ENCODE assay signal across 25 cellular contexts in the genomic region with DNA sequence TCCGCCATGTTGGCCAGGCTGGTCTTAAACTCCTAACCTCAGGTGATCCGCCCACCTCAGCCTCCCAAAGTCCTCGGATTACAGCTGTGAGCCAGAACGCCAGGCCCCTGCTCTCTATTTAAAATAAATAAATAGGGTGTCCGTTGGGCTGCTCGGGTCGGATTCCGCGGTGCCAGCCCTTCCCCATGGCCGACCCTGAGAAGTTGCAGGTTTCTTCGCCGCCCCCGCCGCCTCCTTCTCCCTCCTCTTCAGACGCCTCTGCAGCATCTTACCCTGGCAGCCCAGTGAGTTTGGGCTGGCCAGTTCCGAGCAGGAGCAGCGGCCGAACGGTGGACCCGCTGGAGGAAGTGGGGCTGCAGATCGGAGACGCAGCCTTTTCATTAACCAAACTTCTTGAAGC. TPM values are rescaled to one million over a fixed set of nuclear protein-coding genes. Genes with fewer than 3 reads are reported as not detected.
"Had no signal": no experiment of that assay in that cellular context is flagged by ENCODE, and none has a peak within 500 bp of the region (broad histone marks: within the 10 kb centered on the region; RNA-seq: fewer than 3 reads in every experiment).

No MANE protein-coding gene starts in this region.

- H3K9me3 ChIP-seq: adrenal gland, MG63, SJSA1 had no signal

- H3K27ac Mint-ChIP-seq: activated CD4-positive, alpha-beta memory T cell treated with anti-CD3 and anti-CD28 coated beads, Interleukin-2, amount 10 ng/mL, durations not matched to agents 7 days and 5 days; activated CD4-positive, alpha-beta T cell treated with anti-CD3 and anti-CD28 coated beads, Interleukin-2, amount 10 ng/mL, durations not matched to agents 7 days and 5 days; activated naive CD8-positive, alpha-beta T cell treated with anti-CD3 and anti-CD28 coated beads, Interleukin-2, amount 10 ng/mL, durations not matched to agents 7 days and 5 days; T-helper 1 cell treated with Interleukin-12 subunit alpha and Interleukin-12 subunit beta and Interleukin-4 antibody, amounts not matched to agents 30 μg/mL and 1 μg/mL, for 36 hours; WTC11 had no signal

- H3K9me3 Mint-ChIP-seq: activated CD4-positive, alpha-beta memory T cell treated with anti-CD3 and anti-CD28 coated beads, Interleukin-2, amount 10 ng/mL, durations not matched to agents 7 days and 5 days; activated CD4-positive, alpha-beta T cell treated with anti-CD3 and anti-CD28 coated beads, Interleukin-2, amount 10 ng/mL, durations not matched to agents 7 days and 5 days; activated naive CD8-positive, alpha-beta T cell treated with anti-CD3 and anti-CD28 coated beads, Interleukin-2, amount 10 ng/mL, durations not matched to agents 7 days and 5 days; T-helper 1 cell treated with Interleukin-12 subunit alpha and Interleukin-12 subunit beta and Interleukin-4 antibody, amounts not matched to agents 30 μg/mL and 1 μg/mL, for 36 hours; WTC11 had no signal

- H3K27ac ChIP-seq: adrenal gland, SJSA1 had no signal

- ATAC-seq: PC-3, SK-N-SH treated with all-trans-retinoic acid at 6 μM for 48 hours, WTC11 had no signal

- H3K4me3 ChIP-seq: adrenal gland, MG63, SJSA1 had no signal

- H3K27me3 ChIP-seq: adrenal gland, MG63, SJSA1 had no signal

- DNase-seq: activated CD4-positive, alpha-beta memory T cell treated with anti-CD3 and anti-CD28 coated beads, Interleukin-2, amount 10 ng/mL, durations not matched to agents 7 days and 5 days; activated CD4-positive, alpha-beta T cell treated with anti-CD3 and anti-CD28 coated beads, Interleukin-2, amount 10 ng/mL, durations not matched to agents 7 days and 5 days; activated naive CD4-positive, alpha-beta T cell treated with anti-CD3 and anti-CD28 coated beads, Interleukin-2, amount 50 U/mL, for 16 hours; activated naive CD8-positive, alpha-beta T cell treated with anti-CD3 and anti-CD28 coated beads, Interleukin-2, amount 10 ng/mL, durations not matched to agents 7 days and 5 days; activated T-cell treated with anti-CD3 and anti-CD28 coated beads for 4 hours; activated T-cell treated with anti-CD3 and anti-CD28 coated beads, Interleukin-2, amount 50 U/mL, for 48 hours; adrenal gland; anterior cingulate cortex; cerebellar nuclear complex; MG63; NCI-H1092 treated with DMSO at 0.1 percent for 48 hours; NCI-H1436 treated with DMSO at 0.1 percent for 48 hours; NCI-H187; NCI-H2081; NCI-H510A treated with DMSO at 0.1 percent for 48 hours; NCI-H69; NK-92 treated with Interleukin-12 subunit alpha and Interleukin-12 subunit beta, amount 100 ng/mL, for 24 hours; PC-3; SHP77 had no signal

- H3K4me3 Mint-ChIP-seq: activated CD4-positive, alpha-beta memory T cell treated with anti-CD3 and anti-CD28 coated beads, Interleukin-2, amount 10 ng/mL, durations not matched to agents 7 days and 5 days; activated CD4-positive, alpha-beta T cell treated with anti-CD3 and anti-CD28 coated beads, Interleukin-2, amount 10 ng/mL, durations not matched to agents 7 days and 5 days; activated naive CD8-positive, alpha-beta T cell treated with anti-CD3 and anti-CD28 coated beads, Interleukin-2, amount 10 ng/mL, durations not matched to agents 7 days and 5 days; T-helper 1 cell treated with Interleukin-12 subunit alpha and Interleukin-12 subunit beta and Interleukin-4 antibody, amounts not matched to agents 30 μg/mL and 1 μg/mL, for 36 hours; WTC11 had no signal

- H3K27me3 Mint-ChIP-seq: activated CD4-positive, alpha-beta memory T cell treated with anti-CD3 and anti-CD28 coated beads, Interleukin-2, amount 10 ng/mL, durations not matched to agents 7 days and 5 days; activated CD4-positive, alpha-beta T cell treated with anti-CD3 and anti-CD28 coated beads, Interleukin-2, amount 10 ng/mL, durations not matched to agents 7 days and 5 days; activated naive CD8-positive, alpha-beta T cell treated with anti-CD3 and anti-CD28 coated beads, Interleukin-2, amount 10 ng/mL, durations not matched to agents 7 days and 5 days had no signal

RNA-seq across cellular contexts. Expression of gene RGS11, which starts 44.8 kb away (rescaled TPM):
- total RNA-seq: activated CD4-positive, alpha-beta T cell treated with anti-CD3 and anti-CD28 coated beads, Interleukin-2, amount 10 ng/mL, durations not matched to agents 7 days and 5 days; activated naive CD8-positive, alpha-beta T cell treated with anti-CD3 and anti-CD28 coated beads, Interleukin-2, amount 10 ng/mL, durations not matched to agents 7 days and 5 days; SJSA1 had no signal

RNA-seq across cellular contexts. Expression of gene ARHGDIG, which starts 49.4 kb away (rescaled TPM):
- total RNA-seq: activated CD4-positive, alpha-beta memory T cell treated with anti-CD3 and anti-CD28 coated beads, Interleukin-2, amount 10 ng/mL, durations not matched to agents 7 days and 5 days; activated CD4-positive, alpha-beta T cell treated with anti-CD3 and anti-CD28 coated beads, Interleukin-2, amount 10 ng/mL, durations not matched to agents 7 days and 5 days; activated CD8-positive, alpha-beta memory T cell treated with anti-CD3 and anti-CD28 coated beads for 36 hours; activated naive CD8-positive, alpha-beta T cell treated with anti-CD3 and anti-CD28 coated beads, Interleukin-2, amount 10 ng/mL, durations not matched to agents 7 days and 5 days; PC-3; SJSA1 had no signal

RNA-seq across cellular contexts. Expression of gene HBQ1, which starts 50.7 kb away (rescaled TPM):
- total RNA-seq: activated CD4-positive, alpha-beta memory T cell treated with anti-CD3 and anti-CD28 coated beads, Interleukin-2, amount 10 ng/mL, durations not matched to agents 7 days and 5 days; activated CD4-positive, alpha-beta T cell treated with anti-CD3 and anti-CD28 coated beads, Interleukin-2, amount 10 ng/mL, durations not matched to agents 7 days and 5 days; activated naive CD8-positive, alpha-beta T cell treated with anti-CD3 and anti-CD28 coated beads, Interleukin-2, amount 10 ng/mL, durations not matched to agents 7 days and 5 days; cardiac septum; PC-3; SJSA1 had no signal
